Comparison of ENCODE assay signal across 8 cellular contexts in the genomic region with DNA sequence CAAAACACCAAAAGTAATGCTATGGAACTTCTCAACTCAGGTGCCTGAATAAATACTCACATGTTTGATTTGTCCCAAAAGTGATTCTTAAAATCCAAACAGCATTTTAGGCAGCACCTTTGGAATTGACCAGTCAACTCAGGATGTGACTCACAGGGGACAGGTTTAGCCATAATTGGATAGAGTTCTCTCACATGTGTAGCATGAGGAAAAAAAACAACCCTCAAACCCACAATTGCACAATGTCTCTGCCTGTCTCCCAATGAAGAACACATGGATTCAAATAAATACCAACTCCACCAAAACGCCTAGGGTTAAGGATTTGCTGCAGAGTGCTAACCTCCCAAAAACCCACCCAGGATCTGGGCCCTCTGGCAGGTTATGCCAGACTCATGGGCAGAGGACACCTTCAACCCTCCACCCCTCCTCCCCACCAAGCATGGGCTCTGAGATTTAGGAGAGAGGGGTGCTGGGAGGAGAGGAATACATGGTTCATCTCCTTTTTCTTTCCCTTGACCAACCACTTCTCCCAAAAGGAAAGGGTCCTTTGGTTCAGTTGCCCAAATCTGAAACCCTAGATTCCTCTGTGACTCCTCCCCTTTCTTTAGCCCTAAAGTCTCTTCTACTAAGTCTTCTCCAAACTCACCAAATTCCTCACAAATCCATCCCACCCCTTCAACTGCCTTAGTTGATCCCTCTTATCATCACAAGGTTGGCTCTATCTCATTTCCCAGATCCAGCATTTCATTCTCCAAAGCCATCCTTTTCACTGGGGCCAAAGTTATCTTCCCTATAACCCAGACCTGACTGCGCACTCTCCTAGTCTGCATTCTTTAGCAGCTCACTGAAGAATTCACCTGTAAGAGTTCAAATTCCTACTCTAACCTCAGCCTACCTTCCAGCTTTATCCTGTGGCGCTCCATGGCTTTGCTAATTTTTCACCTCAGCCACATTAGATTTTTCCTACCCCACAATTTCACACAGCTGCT. TPM values are rescaled to one million over a fixed set of nuclear protein-coding genes. Genes with fewer than 3 reads are reported as not detected.
DNase-seq lines count a peak whose midpoint lies in the region; ATAC-seq, FAIRE-seq and TF ChIP-seq lines count a peak whose summit lies in the region.

No MANE protein-coding gene starts in this region.

- intact Hi-C loops in activated CD8-positive, alpha-beta T cell treated with anti-CD3 and anti-CD28 coated beads for 36 hours (cut with micrococcal nuclease): no loop called here

- POLR2A ChIA-PET in activated CD8-positive, alpha-beta T cell treated with anti-CD3 and anti-CD28 coated beads for 36 hours (lab: Charles Lee): interaction anchor here (6.2 kb wide), 1 partner anchor 8 kb away, joined by 37 read pairs; a partner anchor contains a TSS
- POLR2A ChIA-PET in activated CD8-positive, alpha-beta T cell treated with anti-CD3 and anti-CD28 coated beads, Interleukin-2, amount 10 ng/mL, durations not matched to agents 7 days and 5 days (lab: Charles Lee): interaction anchor here (0.6 kb wide), 1 partner anchor 24 kb away, joined by 3 read pairs; no protein-coding TSS in a partner anchor

- ATAC-seq in activated CD8-positive, alpha-beta T cell treated with anti-CD3 and anti-CD28 coated beads for 36 hours: peak; percentile 25
- ATAC-seq in activated CD8-positive, alpha-beta T cell treated with anti-CD3 and anti-CD28 coated beads, Interleukin-2, amount 10 ng/mL, durations not matched to agents 7 days and 5 days: no peak
- no peak for ATAC-seq in HG02798 (IDR thresholded peaks at IDR 0.05; ENCODE audit: poor library complexity, unreplicated experiment)

- H3K4me1 ChIP-seq in stomach smooth muscle (ENCODE audit: control insufficient read depth, insufficient read depth, low read length): peaks cover 8% of the 10 kb centered on the region

- H3K27me3 Mint-ChIP-seq in activated CD8-positive, alpha-beta T cell treated with anti-CD3 and anti-CD28 coated beads for 36 hours: no peaks in the 10 kb centered on the region
- H3K27me3 Mint-ChIP-seq in activated CD8-positive, alpha-beta T cell treated with anti-CD3 and anti-CD28 coated beads, Interleukin-2, amount 10 ng/mL, durations not matched to agents 7 days and 5 days (ENCODE audit: low read depth): peaks cover under 1% of the 10 kb centered on the region
- no peaks in the 10 kb centered on the region for H3K27me3 Mint-ChIP-seq in immature natural killer cell (ENCODE audit: low read depth in 3 of 3)

- no peak for TF ChIP-seq CTCF in activated CD8-positive, alpha-beta T cell treated with anti-CD3 and anti-CD28 coated beads for 36 hours (IDR thresholded peaks at IDR 0.05)
- TF ChIP-seq CTCF in fibroblast of pulmonary artery (IDR thresholded peaks at IDR 0.05; ENCODE audit: low read length, missing control alignments): no peak

- CTCF ChIA-PET in activated CD8-positive, alpha-beta T cell treated with anti-CD3 and anti-CD28 coated beads for 36 hours (lab: Charles Lee): interaction anchor here (1.7 to 4.3 kb wide), 2 partner anchors 30 kb away, joined by 5 to 22 read pairs; no protein-coding TSS in a partner anchor
- CTCF ChIA-PET in activated CD8-positive, alpha-beta T cell treated with anti-CD3 and anti-CD28 coated beads, Interleukin-2, amount 10 ng/mL, durations not matched to agents 7 days and 5 days (lab: Charles Lee): no interaction called here

- H3K36me3 ChIP-seq in stomach smooth muscle (ENCODE audit: control insufficient read depth in 2 of 2, insufficient read depth in 2 of 2, low read length in 2 of 2): peaks cover 0 to 2% of the 10 kb centered on the region in 2 donors

- FAIRE-seq in RCC 7860 (lab: Jason Lieb, UNC): peak; percentile 45

- no peaks in the 10 kb centered on the region for H3K27me3 ChIP-seq in stomach smooth muscle (ENCODE audit: control insufficient read depth in 1 of 2, insufficient read depth in 2 of 2, low read length in 2 of 2)

- no peak for DNase-seq in activated CD8-positive, alpha-beta T cell treated with anti-CD3 and anti-CD28 coated beads for 36 hours
- no peak for DNase-seq in activated CD8-positive, alpha-beta T cell treated with anti-CD3 and anti-CD28 coated beads, Interleukin-2, amount 10 ng/mL, durations not matched to agents 7 days and 5 days
- DNase-seq in RCC 7860 (ENCODE audit: low spot score): peak; percentile 23
- peak; percentile 89 for DNase-seq in fibroblast of pulmonary artery (ENCODE audit: low read depth)
- no peak for DNase-seq in 8988T
- no peak for DNase-seq in immature natural killer cell

- H3K4me3 ChIP-seq in fibroblast of pulmonary artery (replicated peaks; ENCODE audit: low read depth, low read length) (no peak overlapping the region), stomach smooth muscle (ENCODE audit: low read length in 2 of 2) (no peak overlapping the region)

- H3K4me3 Mint-ChIP-seq in activated CD8-positive, alpha-beta T cell treated with anti-CD3 and anti-CD28 coated beads for 36 hours: no peak overlapping the region
- no peak overlapping the region for H3K4me3 Mint-ChIP-seq in activated CD8-positive, alpha-beta T cell treated with anti-CD3 and anti-CD28 coated beads, Interleukin-2, amount 10 ng/mL, durations not matched to agents 7 days and 5 days
- H3K4me3 Mint-ChIP-seq in immature natural killer cell: no peak overlapping the region

- H3K9ac ChIP-seq in stomach smooth muscle (ENCODE audit: low read length in 2 of 2): no peak overlapping the region

- no peak overlapping the region for H3K27ac Mint-ChIP-seq in activated CD8-positive, alpha-beta T cell treated with anti-CD3 and anti-CD28 coated beads for 36 hours
- no peak overlapping the region for H3K27ac Mint-ChIP-seq in activated CD8-positive, alpha-beta T cell treated with anti-CD3 and anti-CD28 coated beads, Interleukin-2, amount 10 ng/mL, durations not matched to agents 7 days and 5 days
- H3K27ac Mint-ChIP-seq in immature natural killer cell: peak overlapping the region in 1 of 6 donors; percentile 15

- H3K4me1 Mint-ChIP-seq in activated CD8-positive, alpha-beta T cell treated with anti-CD3 and anti-CD28 coated beads for 36 hours (ENCODE audit: low read depth): peaks cover 85% of the 10 kb centered on the region
- H3K4me1 Mint-ChIP-seq in activated CD8-positive, alpha-beta T cell treated with anti-CD3 and anti-CD28 coated beads, Interleukin-2, amount 10 ng/mL, durations not matched to agents 7 days and 5 days (ENCODE audit: low read depth): peaks cover 12% of the 10 kb centered on the region
- peaks cover 64 to 84% of the 10 kb centered on the region in 2 donors for H3K4me1 Mint-ChIP-seq in immature natural killer cell

- H3K36me3 Mint-ChIP-seq in activated CD8-positive, alpha-beta T cell treated with anti-CD3 and anti-CD28 coated beads for 36 hours (ENCODE audit: low read depth): peaks cover 17% of the 10 kb centered on the region
- peaks cover 2% of the 10 kb centered on the region for H3K36me3 Mint-ChIP-seq in activated CD8-positive, alpha-beta T cell treated with anti-CD3 and anti-CD28 coated beads, Interleukin-2, amount 10 ng/mL, durations not matched to agents 7 days and 5 days (ENCODE audit: low read depth)
- no peaks in the 10 kb centered on the region for H3K36me3 Mint-ChIP-seq in immature natural killer cell

- H3K9me3 Mint-ChIP-seq in activated CD8-positive, alpha-beta T cell treated with anti-CD3 and anti-CD28 coated beads for 36 hours: no peaks in the 10 kb centered on the region
- peaks cover 5% of the 10 kb centered on the region for H3K9me3 Mint-ChIP-seq in activated CD8-positive, alpha-beta T cell treated with anti-CD3 and anti-CD28 coated beads, Interleukin-2, amount 10 ng/mL, durations not matched to agents 7 days and 5 days (ENCODE audit: insufficient read depth)
- H3K9me3 Mint-ChIP-seq in immature natural killer cell: no peaks in the 10 kb centered on the region

- peak overlapping the region; percentile 12 for H3K27ac ChIP-seq in stomach smooth muscle (ENCODE audit: low read length)

- H3K9me3 ChIP-seq in stomach smooth muscle (ENCODE audit: control insufficient read depth in 2 of 2, low read length in 2 of 2): no peaks in the 10 kb centered on the region

RNA-seq across cellular contexts. Expression of a gene that starts 7.7 kb away (rescaled TPM):
- total RNA-seq in activated CD8-positive, alpha-beta T cell treated with anti-CD3 and anti-CD28 coated beads for 36 hours: 10 to 100 TPM; 19.8 to 21.9 TPM
- 1 to 10 TPM; 6.9 to 9.4 TPM for total RNA-seq in activated CD8-positive, alpha-beta T cell treated with anti-CD3 and anti-CD28 coated beads, Interleukin-2, amount 10 ng/mL, durations not matched to agents 7 days and 5 days
- 10 to 100 TPM in 1 of 3 donors, 1 to 10 TPM in 2; 2.2 to 12.7 (median 6.5) TPM for polyA plus RNA-seq in immature natural killer cell

Comparison
In these comparisons a context has a peak if more than half of its experiments do, and no peak if none do; other contexts are left out.
1. DNase-seq: peak in RCC 7860 (single experiment) and fibroblast of pulmonary artery (single experiment); none in activated CD8-positive, alpha-beta T cell treated with anti-CD3 and anti-CD28 coated beads for 36 hours (single experiment), activated CD8-positive, alpha-beta T cell treated with anti-CD3 and anti-CD28 coated beads, Interleukin-2, amount 10 ng/mL, durations not matched to agents 7 days and 5 days (single experiment), 8988T (single experiment) and immature natural killer cell (0 of 3).